10 cellular contexts compared by ENCODE assay signal in genomic region chrX:72308209-72308565, GRCh38. TPM values are rescaled to one million over a fixed set of nuclear protein-coding genes. Genes with fewer than 3 reads are reported as not detected.
DNase-seq lines count a peak whose midpoint lies in the region; FAIRE-seq and TF ChIP-seq lines count a peak whose summit lies in the region.
"Had no signal": no experiment of that assay in that cellular context is flagged by ENCODE, and none has a peak within 500 bp of the region (broad histone marks: within the 10 kb centered on the region; RNA-seq: fewer than 3 reads in every experiment).

No MANE protein-coding gene starts in this region.

- H3K4me2 ChIP-seq in H1 (ENCODE audit: insufficient read depth in 1 of 2, low read depth in 2 of 2, low read length in 2 of 2) = peak overlapping the region; percentile 74 to 82
- peak overlapping the region; percentile 44 for H3K4me2 ChIP-seq in trophoblast cell (ENCODE audit: low read length)

- H4K91ac ChIP-seq in H1 (replicated peaks; ENCODE audit: insufficient read length, low read length) (no peak overlapping the region), trophoblast cell (ENCODE audit: low read depth, low read length) (no peak overlapping the region)

- H2AFZ ChIP-seq in H1 (ENCODE audit: low read length) (no peak overlapping the region), trophoblast cell (ENCODE audit: insufficient read depth, low read length, poor library complexity) (no peak overlapping the region)

- DNase-seq in Caco-2 (no peak), H1 (ENCODE audit: low read depth in 1 of 2, low spot score in 2 of 2) (no peak), trophoblast cell (no peak), HCEC 1CT (no peak), EL (no peak)
- no peak for DNase-seq in Jurkat, Clone E6-1 (ENCODE audit: low read depth, low spot score)
- DNase-seq in activated effector memory CD4-positive, alpha-beta T cell treated with Interleukin-2 at 50 U/mL for 16 hours = no peak
- DNase-seq: effector CD4-positive, alpha-beta T cell; NCI-H748 treated with DMSO at 0.1 percent for 48 hours had no signal

- H3K36me3 Mint-ChIP-seq in Caco-2 (ENCODE audit: insufficient read depth, unreplicated experiment) = no peaks in the 10 kb centered on the region

- H3K56ac ChIP-seq in H1 (replicated peaks; ENCODE audit: insufficient read length, low read depth, low read length) = no peak overlapping the region

- intact Hi-C loops in Caco-2 (cut with micrococcal nuclease; ENCODE audit: unreplicated experiment) = loop anchor here (5.0 to 10.0 kb wide), 2 partner anchors 167 to 244 kb away; no protein-coding TSS in a partner anchor

- H3K23ac ChIP-seq in H1 (ENCODE audit: insufficient read length) = no peak overlapping the region
- no peak overlapping the region for H3K23ac ChIP-seq in trophoblast cell (ENCODE audit: low read length)

- H3K27ac Mint-ChIP-seq in Caco-2 (ENCODE audit: unreplicated experiment) = no peak overlapping the region

- no peaks in the 10 kb centered on the region for H3K4me1 ChIP-seq in Caco-2
- peaks cover 0 to 6% (median 1%) of the 10 kb centered on the region in 4 experiments; a peak in 4 of 7 replicates for H3K4me1 ChIP-seq in H1 (replicated peaks in 1 of 4; ENCODE audit: control insufficient read depth in 3 of 4, insufficient read depth in 4 of 4, low read length in 3 of 4)
- H3K4me1 ChIP-seq in trophoblast cell (ENCODE audit: control insufficient read depth in 1 of 2, insufficient read depth in 2 of 2, low read length in 2 of 2) = peaks cover 8 to 12% of the 10 kb centered on the region in 2 experiments

- no peak for TF ChIP-seq EP300 in H1 (IDR thresholded peaks at IDR 0.05; ENCODE audit: borderline replicate concordance in 1 of 2, low read depth in 2 of 2, low read length in 2 of 2)

- no peaks in the 10 kb centered on the region for H3K9me3 Mint-ChIP-seq in Caco-2 (ENCODE audit: unreplicated experiment)

- H3K4ac ChIP-seq in H1 (replicated peaks; ENCODE audit: insufficient read length, low read depth, low read length) = no peak overlapping the region
- no peak overlapping the region for H3K4ac ChIP-seq in trophoblast cell (ENCODE audit: low read depth, low read length)

- peaks cover 16% of the 10 kb centered on the region for H3K23me2 ChIP-seq in H1 (ENCODE audit: low read depth, low read length)

- TF ChIP-seq RAD21 in H1 (IDR thresholded peaks at IDR 0.05 in 1 of 2, conservative IDR thresholded peaks at IDR 0.05 in 1 of 2; ENCODE audit: low read depth in 2 of 2, low read length in 2 of 2) = no peak

- H3K79me1 ChIP-seq in H1 (ENCODE audit: low read depth, low read length) (no peaks in the 10 kb centered on the region), trophoblast cell (ENCODE audit: low read length) (no peaks in the 10 kb centered on the region)

- no peak overlapping the region for H3K27ac ChIP-seq in H1 (ENCODE audit: low read depth, low read length)
- no peak overlapping the region for H3K27ac ChIP-seq in trophoblast cell (ENCODE audit: low read depth, low read length)

- H4K12ac ChIP-seq in trophoblast cell (ENCODE audit: low read depth, low read length) = no peak overlapping the region

- H2BK5ac ChIP-seq in H1 (ENCODE audit: low read depth, low read length) (no peak overlapping the region), trophoblast cell (ENCODE audit: low read depth, low read length, poor library complexity) (no peak overlapping the region)

- WGBS in H1 (ENCODE audit: extremely low coverage in 1 of 2, insufficient coverage in 1 of 2, insufficient read length in 1 of 2, insufficient replicate concordance in 2 of 2, low coverage in 1 of 2, low lambda C conversion rate in 2 of 2, missing lambda C conversion rate in 1 of 2), 2 experiments = 8% methylated on average over 5 of the region's 11 CpGs; no CpG with 5 or more reads in 1 of the 2 experiments
- no CpG with 5 or more reads among the region's 11 CpGs for WGBS in trophoblast cell (ENCODE audit: extremely low coverage, insufficient coverage, insufficient read length)

- no peak overlapping the region for H3K4me3 ChIP-seq in Caco-2 (ENCODE audit: low read depth, low read length)
- H3K4me3 ChIP-seq in Jurkat, Clone E6-1 (ENCODE audit: low read length) = peak overlapping the region; percentile 23
- H3K4me3 ChIP-seq in H1 (ENCODE audit: extremely low read depth in 1 of 4, insufficient read depth in 2 of 4, low read depth in 3 of 4, low read length in 4 of 4) = peak overlapping the region in 2 of 4 experiments; percentile 17 to 61; a peak in 2 of 8 replicates
- no peak overlapping the region for H3K4me3 ChIP-seq in trophoblast cell (ENCODE audit: low read depth, low read length)

- H3K14ac ChIP-seq in H1 (ENCODE audit: insufficient read length) = no peak overlapping the region
- no peak overlapping the region for H3K14ac ChIP-seq in trophoblast cell (ENCODE audit: low read length)

- no peak overlapping the region for H2BK15ac ChIP-seq in H1 (ENCODE audit: low read length)

- H3K9ac ChIP-seq in H1 (replicated peaks in 1 of 4; ENCODE audit: extremely low read depth in 1 of 4, low read depth in 3 of 4, low read length in 3 of 4) (no peak overlapping the region), trophoblast cell (ENCODE audit: low read length) (no peak overlapping the region)

- no peak overlapping the region for H4K5ac ChIP-seq in H1 (ENCODE audit: insufficient read length, low read depth, low read length)

- no peak overlapping the region for H2BK120ac ChIP-seq in H1 (replicated peaks; ENCODE audit: low read depth, low read length)
- no peak overlapping the region for H2BK120ac ChIP-seq in trophoblast cell (ENCODE audit: insufficient read depth, low read length, poor library complexity)

- H3K36me3 ChIP-seq in Caco-2 (ENCODE audit: control insufficient read depth, insufficient read depth, low read length) (no peaks in the 10 kb centered on the region), H1 (ENCODE audit: control insufficient read depth in 2 of 4, insufficient read depth in 4 of 4, low read length in 3 of 4) (peaks cover 0 to 2% (median 0%) of the 10 kb centered on the region in 4 experiments; a peak in 1 of 8 replicates), trophoblast cell (ENCODE audit: control insufficient read depth in 1 of 2, insufficient read depth in 2 of 2, low read length in 2 of 2) (no peaks in the 10 kb centered on the region)

- no peak for FAIRE-seq in H1 (lab: Jason Lieb, UNC)

- H4K20me1 ChIP-seq in H1 (replicated peaks in 1 of 2; ENCODE audit: control insufficient read depth in 1 of 2, insufficient read depth in 2 of 2, low read length in 2 of 2) = peaks cover 0 to 2% of the 10 kb centered on the region in 2 experiments

- H4K8ac ChIP-seq in H1 (ENCODE audit: extremely low read depth, insufficient read depth, low read length) (no peak overlapping the region), trophoblast cell (ENCODE audit: low read depth, low read length) (no peak overlapping the region)

- no peak overlapping the region for H2BK20ac ChIP-seq in H1 (ENCODE audit: low read length)

- H3K27me3 ChIP-seq in Caco-2 (replicated peaks; ENCODE audit: control insufficient read depth, insufficient read depth, low read length) = peaks cover 1% of the 10 kb centered on the region
- H3K27me3 ChIP-seq in H1 (replicated peaks in 1 of 4; ENCODE audit: control insufficient read depth in 3 of 4, extremely low read depth in 1 of 4, insufficient read depth in 3 of 4, low read length in 3 of 4) = peaks cover 34 to 68% (median 60%) of the 10 kb centered on the region in 4 experiments
- H3K27me3 ChIP-seq in trophoblast cell (ENCODE audit: insufficient read depth, low read length) = peaks cover 36% of the 10 kb centered on the region

- no peaks in the 10 kb centered on the region for H3K9me3 ChIP-seq in Caco-2
- H3K9me3 ChIP-seq in H1 (ENCODE audit: insufficient read depth in 2 of 2, low read depth in 1 of 2, low read length in 1 of 2) = no peaks in the 10 kb centered on the region
- H3K9me3 ChIP-seq in trophoblast cell (ENCODE audit: insufficient read depth, low read depth, low read length) = no peaks in the 10 kb centered on the region

- TF ChIP-seq CTCF in Caco-2 (IDR thresholded peaks at IDR 0.05; ENCODE audit: insufficient read depth in 1 of 2, low read depth in 1 of 2, low read length in 1 of 2, severe bottlenecking in 1 of 2, unreplicated experiment in 1 of 2) (no peak), H1 (IDR thresholded peaks at IDR 0.05; ENCODE audit: control extremely low read depth in 1 of 3, insufficient read depth in 1 of 3, low read depth in 1 of 3, low read length in 3 of 3) (no peak)

- H3K4me1 Mint-ChIP-seq in Caco-2 (ENCODE audit: low read depth, unreplicated experiment) = no peaks in the 10 kb centered on the region

- no peaks in the 10 kb centered on the region for H3K79me2 ChIP-seq in H1 (ENCODE audit: control insufficient read depth in 1 of 2, insufficient read depth in 2 of 2, low read length in 2 of 2)
- no peaks in the 10 kb centered on the region for H3K79me2 ChIP-seq in trophoblast cell (ENCODE audit: control insufficient read depth, insufficient read depth, low read length, poor library complexity)

- H2BK12ac ChIP-seq in H1 (ENCODE audit: low read depth, low read length) = no peak overlapping the region
- H2BK12ac ChIP-seq in trophoblast cell (ENCODE audit: low read length) = no peak overlapping the region

- H3K27me3 Mint-ChIP-seq in Caco-2 (ENCODE audit: insufficient read depth, unreplicated experiment) = peaks cover 8% of the 10 kb centered on the region

- H3K4me3 Mint-ChIP-seq in Caco-2 (ENCODE audit: unreplicated experiment) = peak overlapping the region; percentile 63

- TF ChIP-seq POLR2A in H1 (IDR thresholded peaks at IDR 0.05; ENCODE audit: control extremely low read depth in 1 of 2, low read depth in 2 of 2, low read length in 2 of 2) = no peak

- H3K18ac ChIP-seq in H1 (ENCODE audit: extremely low read depth, low read length) (no peak overlapping the region), trophoblast cell (ENCODE audit: low read length) (no peak overlapping the region)

- no TSS peak for BruUV-seq in Caco-2 (replicated peaks; lab: Mats Ljungman, UMichigan)

- no peak overlapping the region for H2AK5ac ChIP-seq in H1 (ENCODE audit: low read depth, low read length)
- no peak overlapping the region for H2AK5ac ChIP-seq in trophoblast cell (ENCODE audit: low read length)

- CTCF ChIA-PET in Caco-2 (lab: Charles Lee) = no interaction called here
- CTCF ChIA-PET in H1 (lab: Charles Lee; ENCODE audit: partially characterized antibody) = interaction anchor here (0.9 to 2.1 kb wide), 5 partner anchors 8 to 238 kb away, joined by 3 to 9 read pairs (median 3); no protein-coding TSS in a partner anchor

- POLR2A ChIA-PET in Caco-2 (lab: Charles Lee) (interaction anchor here (0.6 kb wide), 1 partner anchor 70 kb away, joined by 3 read pairs; the partner anchor contains the start of gene ERCC6L), H1 (lab: Charles Lee; ENCODE audit: partially characterized antibody) (interaction anchor here (0.6 to 3.1 kb wide), 5 partner anchors 8 to 66 kb away, joined by 3 to 10 read pairs (median 3); partner anchors contain the start of gene RPS4X)

RNA-seq across cellular contexts. Expression of gene CITED1, which starts 2.5 kb away (rescaled TPM):
- total RNA-seq in Caco-2 (2022) = 1.3 TPM in 2 replicates
- 4.3 TPM for polyA plus RNA-seq in Jurkat, Clone E6-1 (2012; ENCODE audit: insufficient read depth, insufficient read length)
- 2.2 and 2.4 TPM in 2 replicates for total RNA-seq in H1 (2021; fragmentation: NEBNext Ultra II Directional; extraction: Animal tissue kit (Norgen Biotek cat#: 25700))
- polyA plus RNA-seq in H1 (2011; rRNA removed) = 1.2 and 2.3 TPM in 2 replicates
- polyA plus RNA-seq in H1 (2011; cell fraction: cytosol; rRNA removed) = 1.5 TPM
- 2.3 TPM for polyA plus RNA-seq in H1 (2011; cell fraction: nucleus; rRNA removed)
- 1.1 to 1.6 TPM (median 1.3 TPM) in 4 replicates for polyA plus RNA-seq in H1 (2012, experiment 1 of 2)
- 1.5 TPM for polyA plus RNA-seq in H1 (2012, experiment 2 of 2)
- polyA plus RNA-seq in H1 (2013, experiment 1 of 2) = 2.3 TPM
- polyA plus RNA-seq in H1 (2013, experiment 2 of 2) = 1.3 TPM
- 1.1 and 3.1 TPM in 2 replicates for polyA minus RNA-seq in H1 (2011; rRNA and poly(A)+ RNA removed)
- not detected for polyA minus RNA-seq in H1 (2011; cell fraction: cytosol; rRNA and poly(A)+ RNA removed)
- not detected for polyA minus RNA-seq in H1 (2011; cell fraction: nucleus; rRNA and poly(A)+ RNA removed)
- 0.27 and 0.39 TPM in 2 replicates for polyA plus RNA-seq in trophoblast cell (2013)
- total RNA-seq: T-helper 1 cell treated with Interleukin-12 subunit alpha and Interleukin-12 subunit beta and Interleukin-4 antibody, amounts not matched to agents 30 ng/mL and 1 ng/mL, for 36 hours had no signal

RNA-seq across cellular contexts. Expression of gene RPS4X, which starts 31.1 kb away (rescaled TPM):
- total RNA-seq in Caco-2 (2022) = 795 and 810 TPM in 2 replicates
- 1,994 TPM for polyA plus RNA-seq in Jurkat, Clone E6-1 (2012; ENCODE audit: insufficient read depth, insufficient read length)
- 990 and 1,017 TPM in 2 replicates for total RNA-seq in H1 (2021; fragmentation: NEBNext Ultra II Directional; extraction: Animal tissue kit (Norgen Biotek cat#: 25700))
- polyA plus RNA-seq in H1 (2011; rRNA removed) = 767 and 1,330 TPM in 2 replicates
- 1,391 TPM for polyA plus RNA-seq in H1 (2011; cell fraction: cytosol; rRNA removed)
- polyA plus RNA-seq in H1 (2011; cell fraction: nucleus; rRNA removed) = 497 TPM
- polyA plus RNA-seq in H1 (2012, experiment 1 of 2) = 1,252 to 1,480 TPM (median 1,335 TPM) in 4 replicates
- polyA plus RNA-seq in H1 (2012, experiment 2 of 2) = 391 TPM
- 844 TPM for polyA plus RNA-seq in H1 (2013, experiment 1 of 2)
- polyA plus RNA-seq in H1 (2013, experiment 2 of 2) = 856 TPM
- 769 and 932 TPM in 2 replicates for polyA minus RNA-seq in H1 (2011; rRNA and poly(A)+ RNA removed)
- 304 TPM for polyA minus RNA-seq in H1 (2011; cell fraction: cytosol; rRNA and poly(A)+ RNA removed)
- 296 TPM for polyA minus RNA-seq in H1 (2011; cell fraction: nucleus; rRNA and poly(A)+ RNA removed)
- 778 and 854 TPM in 2 replicates for polyA plus RNA-seq in trophoblast cell (2013)
